1 cellular context compared by ENCODE assay signal in genomic region chr5:71744009-71744792, GRCh38.
TF ChIP-seq lines count a peak whose summit lies in the region.

No MANE protein-coding gene starts in this region.

TF ChIP-seq in K562, 482 proteins besides CTCF, POLR2A, EP300 and RAD21 (continued from another document):
- TF ChIP-seq, protein P1, sequence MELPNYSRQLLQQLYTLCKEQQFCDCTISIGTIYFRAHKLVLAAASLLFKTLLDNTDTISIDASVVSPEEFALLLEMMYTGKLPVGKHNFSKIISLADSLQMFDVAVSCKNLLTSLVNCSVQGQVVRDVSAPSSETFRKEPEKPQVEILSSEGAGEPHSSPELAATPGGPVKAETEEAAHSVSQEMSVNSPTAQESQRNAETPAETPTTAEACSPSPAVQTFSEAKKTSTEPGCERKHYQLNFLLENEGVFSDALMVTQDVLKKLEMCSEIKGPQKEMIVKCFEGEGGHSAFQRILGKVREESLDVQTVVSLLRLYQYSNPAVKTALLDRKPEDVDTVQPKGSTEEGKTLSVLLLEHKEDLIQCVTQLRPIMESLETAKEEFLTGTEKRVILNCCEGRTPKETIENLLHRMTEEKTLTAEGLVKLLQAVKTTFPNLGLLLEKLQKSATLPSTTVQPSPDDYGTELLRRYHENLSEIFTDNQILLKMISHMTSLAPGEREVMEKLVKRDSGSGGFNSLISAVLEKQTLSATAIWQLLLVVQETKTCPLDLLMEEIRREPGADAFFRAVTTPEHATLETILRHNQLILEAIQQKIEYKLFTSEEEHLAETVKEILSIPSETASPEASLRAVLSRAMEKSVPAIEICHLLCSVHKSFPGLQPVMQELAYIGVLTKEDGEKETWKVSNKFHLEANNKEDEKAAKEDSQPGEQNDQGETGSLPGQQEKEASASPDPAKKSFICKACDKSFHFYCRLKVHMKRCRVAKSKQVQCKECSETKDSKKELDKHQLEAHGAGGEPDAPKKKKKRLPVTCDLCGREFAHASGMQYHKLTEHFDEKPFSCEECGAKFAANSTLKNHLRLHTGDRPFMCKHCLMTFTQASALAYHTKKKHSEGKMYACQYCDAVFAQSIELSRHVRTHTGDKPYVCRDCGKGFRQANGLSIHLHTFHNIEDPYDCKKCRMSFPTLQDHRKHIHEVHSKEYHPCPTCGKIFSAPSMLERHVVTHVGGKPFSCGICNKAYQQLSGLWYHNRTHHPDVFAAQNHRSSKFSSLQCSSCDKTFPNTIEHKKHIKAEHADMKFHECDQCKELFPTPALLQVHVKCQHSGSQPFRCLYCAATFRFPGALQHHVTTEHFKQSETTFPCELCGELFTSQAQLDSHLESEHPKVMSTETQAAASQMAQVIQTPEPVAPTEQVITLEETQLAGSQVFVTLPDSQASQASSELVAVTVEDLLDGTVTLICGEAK (IDR thresholded peaks at IDR 0.05) = no peak
- TF ChIP-seq, protein P1 (CRISPR knock-in tag; IDR thresholded peaks at IDR 0.05) = no peak
- TF ChIP-seq TCFL5 (CRISPR knock-in tag; conservative IDR thresholded peaks at IDR 0.05) = no peak
- no peak for TF ChIP-seq MCM5 (IDR thresholded peaks at IDR 0.05; ENCODE audit: low read depth)
- no peak for TF ChIP-seq ZBED1 (IDR thresholded peaks at IDR 0.05)
- no peak for TF ChIP-seq ZNF146 (CRISPR knock-in tag; IDR thresholded peaks at IDR 0.05; ENCODE audit: unreplicated experiment)
- TF ChIP-seq REST (CRISPR knock-in tag; IDR thresholded peaks at IDR 0.05; ENCODE audit: low read depth) = no peak
- 0 out of 2 replicates have a peak, but pooled peaks have one; percentile 38 for TF ChIP-seq ZNF766 (CRISPR knock-in tag; conservative IDR thresholded peaks at IDR 0.05)
- 0 out of 2 replicates have a peak, but pooled peaks have one; percentile 21 for TF ChIP-seq NFIC (IDR thresholded peaks at IDR 0.05)
- TF ChIP-seq SMAD3 (CRISPR knock-in tag; conservative IDR thresholded peaks at IDR 0.05) = no peak
- no peak for TF ChIP-seq BDP1 (IDR thresholded peaks at IDR 0.05; ENCODE audit: insufficient read depth, insufficient read length)
- TF ChIP-seq CCNT2 (IDR thresholded peaks at IDR 0.05; ENCODE audit: borderline replicate concordance, extremely low read depth, insufficient read length, low read depth, low read length) = no peak
